Comparison of ENCODE assay signal across 1 cellular context in genomic region chr10:31603245-31604087, GRCh38.
A peak's percentile ranks its signal among the peaks of the same experiment; 100 is the strongest.
TF ChIP-seq lines count a peak whose summit lies in the region.

No MANE protein-coding gene starts in this region.

TF ChIP-seq in HEK293, 187 proteins besides CTCF, POLR2A, EP300 and RAD21 (continued from another document and continues in another):
- TF ChIP-seq OVOL3 (tag by site-specific recombination; IDR thresholded peaks at IDR 0.05) (peak; percentile 24; the same call in 1 of the 2 replicates), EGR2 (tag by site-specific recombination; IDR thresholded peaks at IDR 0.05; ENCODE audit: low read depth) (peak; percentile 12; the same call in 1 of the 2 replicates), TRIM28 (IDR thresholded peaks at IDR 0.05; ENCODE audit: borderline replicate concordance, low read length) (0 out of 2 replicates have a peak, but pooled peaks have one; percentile 19), SCRT1 (tag by site-specific recombination; IDR thresholded peaks at IDR 0.05; ENCODE audit: borderline replicate concordance) (no peak), KLF8 (tag by site-specific recombination; IDR thresholded peaks at IDR 0.05) (peak; percentile 91), ZNF571 (tag by site-specific recombination; IDR thresholded peaks at IDR 0.05) (no peak), ZFP69B (tag by site-specific recombination; IDR thresholded peaks at IDR 0.05) (no peak), GLIS1 (tag by site-specific recombination; IDR thresholded peaks at IDR 0.05) (peak; percentile 89), MZF1 (tag by site-specific recombination; IDR thresholded peaks at IDR 0.05; ENCODE audit: borderline replicate concordance) (no peak), ZFHX2 (tag by site-specific recombination; conservative IDR thresholded peaks at IDR 0.05) (no peak; the same call in 1 of the 2 replicates), ZNF664 (tag by site-specific recombination; IDR thresholded peaks at IDR 0.05) (no peak), ZNF280D (tag by site-specific recombination; IDR thresholded peaks at IDR 0.05) (peak; percentile 70; the same call in 1 of the 2 replicates), TCF7L2 (IDR thresholded peaks at IDR 0.05; ENCODE audit: borderline replicate concordance, low read depth, low read length) (peak; percentile 30; the same call in 1 of the 2 replicates), ZXDB (tag by site-specific recombination; IDR thresholded peaks at IDR 0.05) (peak; percentile 78), WT1 (tag by site-specific recombination; IDR thresholded peaks at IDR 0.05) (peak; percentile 54; the same call in 1 of the 2 replicates), ZNF155 (tag by site-specific recombination; IDR thresholded peaks at IDR 0.05) (no peak), ZNF777 (tag by site-specific recombination; IDR thresholded peaks at IDR 0.05; ENCODE audit: borderline replicate concordance) (no peak), ZNF354C (tag by site-specific recombination; IDR thresholded peaks at IDR 0.05; ENCODE audit: borderline replicate concordance, low read depth) (no peak), FEZF1 (tag by site-specific recombination; IDR thresholded peaks at IDR 0.05) (no peak), ZNF514 (tag by site-specific recombination; IDR thresholded peaks at IDR 0.05) (no peak), ZNF398 (tag by site-specific recombination; IDR thresholded peaks at IDR 0.05) (no peak), SP7 (tag by site-specific recombination; IDR thresholded peaks at IDR 0.05) (peak; percentile 59; the same call in 1 of the 2 replicates), ZNF837 (tag by site-specific recombination; IDR thresholded peaks at IDR 0.05) (no peak), ZNF433 (tag by site-specific recombination; IDR thresholded peaks at IDR 0.05; ENCODE audit: low read depth) (no peak), ZNF214 (tag by site-specific recombination; IDR thresholded peaks at IDR 0.05; ENCODE audit: borderline replicate concordance) (no peak), HIC1 (tag by site-specific recombination; IDR thresholded peaks at IDR 0.05) (peak; percentile 81), ELK4 (IDR thresholded peaks at IDR 0.05; ENCODE audit: borderline replicate concordance, low read depth, low read length) (no peak), ZNF558 (tag by site-specific recombination; IDR thresholded peaks at IDR 0.05) (no peak), OSR2 (tag by site-specific recombination; IDR thresholded peaks at IDR 0.05) (no peak), ZNF335 (tag by site-specific recombination; conservative IDR thresholded peaks at IDR 0.05) (peak; percentile 58), ZNF138 (tag by site-specific recombination; IDR thresholded peaks at IDR 0.05; ENCODE audit: borderline replicate concordance) (no peak), ZNF174 (tag by site-specific recombination; IDR thresholded peaks at IDR 0.05) (no peak), ZNF157 (tag by site-specific recombination; IDR thresholded peaks at IDR 0.05) (no peak), KLF16 (tag by site-specific recombination; IDR thresholded peaks at IDR 0.05) (peak; percentile 91), ZNF404 (tag by site-specific recombination; IDR thresholded peaks at IDR 0.05) (no peak), ZNF184 (tag by site-specific recombination; IDR thresholded peaks at IDR 0.05) (no peak), ZNF266 (tag by site-specific recombination; IDR thresholded peaks at IDR 0.05; ENCODE audit: low read depth) (no peak), ZNF624 (tag by site-specific recombination; IDR thresholded peaks at IDR 0.05) (no peak), ZNF37A (tag by site-specific recombination; IDR thresholded peaks at IDR 0.05) (no peak), ZNF555 (tag by site-specific recombination; conservative IDR thresholded peaks at IDR 0.05) (no peak), KLF1 (tag by site-specific recombination; IDR thresholded peaks at IDR 0.05) (peak; percentile 95), ZNF830 (tag by site-specific recombination; IDR thresholded peaks at IDR 0.05; ENCODE audit: low read depth) (no peak), ZNF48 (tag by site-specific recombination; IDR thresholded peaks at IDR 0.05) (no peak), ZNF629 (tag by site-specific recombination; IDR thresholded peaks at IDR 0.05) (0 out of 2 replicates have a peak, but pooled peaks have one; percentile 24)
- TF ChIP-seq, protein P1, sequence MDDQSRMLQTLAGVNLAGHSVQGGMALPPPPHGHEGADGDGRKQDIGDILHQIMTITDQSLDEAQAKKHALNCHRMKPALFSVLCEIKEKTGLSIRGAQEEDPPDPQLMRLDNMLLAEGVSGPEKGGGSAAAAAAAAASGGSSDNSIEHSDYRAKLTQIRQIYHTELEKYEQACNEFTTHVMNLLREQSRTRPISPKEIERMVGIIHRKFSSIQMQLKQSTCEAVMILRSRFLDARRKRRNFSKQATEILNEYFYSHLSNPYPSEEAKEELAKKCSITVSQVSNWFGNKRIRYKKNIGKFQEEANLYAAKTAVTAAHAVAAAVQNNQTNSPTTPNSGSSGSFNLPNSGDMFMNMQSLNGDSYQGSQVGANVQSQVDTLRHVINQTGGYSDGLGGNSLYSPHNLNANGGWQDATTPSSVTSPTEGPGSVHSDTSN (CRISPR knock-in tag; IDR thresholded peaks at IDR 0.05), result 0 out of 2 replicates have a peak, but pooled peaks have one; percentile 15
- TF ChIP-seq, protein P2, sequence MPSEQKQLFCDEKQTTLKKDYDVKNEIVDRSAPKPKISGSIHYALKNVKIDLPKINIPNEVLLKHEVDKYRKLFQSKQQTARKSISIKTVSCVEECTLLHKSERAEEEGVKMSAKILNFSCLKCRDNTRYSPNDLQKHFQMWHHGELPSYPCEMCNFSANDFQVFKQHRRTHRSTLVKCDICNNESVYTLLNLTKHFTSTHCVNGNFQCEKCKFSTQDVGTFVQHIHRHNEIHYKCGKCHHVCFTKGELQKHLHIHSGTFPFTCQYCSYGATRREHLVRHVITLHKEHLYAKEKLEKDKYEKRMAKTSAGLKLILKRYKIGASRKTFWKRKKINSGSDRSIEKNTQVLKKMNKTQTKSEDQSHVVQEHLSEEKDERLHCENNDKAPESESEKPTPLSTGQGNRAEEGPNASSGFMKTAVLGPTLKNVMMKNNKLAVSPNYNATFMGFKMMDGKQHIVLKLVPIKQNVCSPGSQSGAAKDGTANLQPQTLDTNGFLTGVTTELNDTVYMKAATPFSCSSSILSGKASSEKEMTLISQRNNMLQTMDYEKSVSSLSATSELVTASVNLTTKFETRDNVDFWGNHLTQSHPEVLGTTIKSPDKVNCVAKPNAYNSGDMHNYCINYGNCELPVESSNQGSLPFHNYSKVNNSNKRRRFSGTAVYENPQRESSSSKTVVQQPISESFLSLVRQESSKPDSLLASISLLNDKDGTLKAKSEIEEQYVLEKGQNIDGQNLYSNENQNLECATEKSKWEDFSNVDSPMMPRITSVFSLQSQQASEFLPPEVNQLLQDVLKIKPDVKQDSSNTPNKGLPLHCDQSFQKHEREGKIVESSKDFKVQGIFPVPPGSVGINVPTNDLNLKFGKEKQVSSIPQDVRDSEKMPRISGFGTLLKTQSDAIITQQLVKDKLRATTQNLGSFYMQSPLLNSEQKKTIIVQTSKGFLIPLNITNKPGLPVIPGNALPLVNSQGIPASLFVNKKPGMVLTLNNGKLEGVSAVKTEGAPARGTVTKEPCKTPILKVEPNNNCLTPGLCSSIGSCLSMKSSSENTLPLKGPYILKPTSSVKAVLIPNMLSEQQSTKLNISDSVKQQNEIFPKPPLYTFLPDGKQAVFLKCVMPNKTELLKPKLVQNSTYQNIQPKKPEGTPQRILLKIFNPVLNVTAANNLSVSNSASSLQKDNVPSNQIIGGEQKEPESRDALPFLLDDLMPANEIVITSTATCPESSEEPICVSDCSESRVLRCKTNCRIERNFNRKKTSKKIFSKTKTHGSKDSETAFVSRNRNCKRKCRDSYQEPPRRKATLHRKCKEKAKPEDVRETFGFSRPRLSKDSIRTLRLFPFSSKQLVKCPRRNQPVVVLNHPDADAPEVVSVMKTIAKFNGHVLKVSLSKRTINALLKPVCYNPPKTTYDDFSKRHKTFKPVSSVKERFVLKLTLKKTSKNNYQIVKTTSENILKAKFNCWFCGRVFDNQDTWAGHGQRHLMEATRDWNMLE (tag by site-specific recombination; conservative IDR thresholded peaks at IDR 0.05; ENCODE audit: low read depth), result peak; percentile 16; the same call in 1 of the 2 replicates
- TF ChIP-seq, protein P3, sequence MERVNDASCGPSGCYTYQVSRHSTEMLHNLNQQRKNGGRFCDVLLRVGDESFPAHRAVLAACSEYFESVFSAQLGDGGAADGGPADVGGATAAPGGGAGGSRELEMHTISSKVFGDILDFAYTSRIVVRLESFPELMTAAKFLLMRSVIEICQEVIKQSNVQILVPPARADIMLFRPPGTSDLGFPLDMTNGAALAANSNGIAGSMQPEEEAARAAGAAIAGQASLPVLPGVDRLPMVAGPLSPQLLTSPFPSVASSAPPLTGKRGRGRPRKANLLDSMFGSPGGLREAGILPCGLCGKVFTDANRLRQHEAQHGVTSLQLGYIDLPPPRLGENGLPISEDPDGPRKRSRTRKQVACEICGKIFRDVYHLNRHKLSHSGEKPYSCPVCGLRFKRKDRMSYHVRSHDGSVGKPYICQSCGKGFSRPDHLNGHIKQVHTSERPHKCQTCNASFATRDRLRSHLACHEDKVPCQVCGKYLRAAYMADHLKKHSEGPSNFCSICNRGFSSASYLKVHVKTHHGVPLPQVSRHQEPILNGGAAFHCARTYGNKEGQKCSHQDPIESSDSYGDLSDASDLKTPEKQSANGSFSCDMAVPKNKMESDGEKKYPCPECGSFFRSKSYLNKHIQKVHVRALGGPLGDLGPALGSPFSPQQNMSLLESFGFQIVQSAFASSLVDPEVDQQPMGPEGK (tag by site-specific recombination; IDR thresholded peaks at IDR 0.05), result peak; percentile 90
- TF ChIP-seq, protein P4, sequence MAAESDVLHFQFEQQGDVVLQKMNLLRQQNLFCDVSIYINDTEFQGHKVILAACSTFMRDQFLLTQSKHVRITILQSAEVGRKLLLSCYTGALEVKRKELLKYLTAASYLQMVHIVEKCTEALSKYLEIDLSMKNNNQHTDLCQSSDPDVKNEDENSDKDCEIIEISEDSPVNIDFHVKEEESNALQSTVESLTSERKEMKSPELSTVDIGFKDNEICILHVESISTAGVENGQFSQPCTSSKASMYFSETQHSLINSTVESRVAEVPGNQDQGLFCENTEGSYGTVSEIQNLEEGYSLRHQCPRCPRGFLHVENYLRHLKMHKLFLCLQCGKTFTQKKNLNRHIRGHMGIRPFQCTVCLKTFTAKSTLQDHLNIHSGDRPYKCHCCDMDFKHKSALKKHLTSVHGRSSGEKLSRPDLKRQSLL (tag by site-specific recombination; IDR thresholded peaks at IDR 0.05), result no peak
